In genomic region chr6:144321839-144322591, GRCh38 we compare ENCODE assay signal across 13 cellular contexts. TPM values are rescaled to one million over a fixed set of nuclear protein-coding genes. Genes with fewer than 3 reads are reported as not detected.
A peak's percentile ranks its signal among the peaks of the same experiment; 100 is the strongest.
DNase-seq lines count a peak whose midpoint lies in the region; ATAC-seq, FAIRE-seq and TF ChIP-seq lines count a peak whose summit lies in the region.
"Had no signal": no experiment of that assay in that cellular context is flagged by ENCODE, and none has a peak within 500 bp of the region (broad histone marks: within the 10 kb centered on the region; RNA-seq: fewer than 3 reads in every experiment).

No MANE protein-coding gene starts in this region.

- no peak for TF ChIP-seq CTCF in HCT116 (IDR thresholded peaks at IDR 0.05 in 2 of 3, conservative IDR thresholded peaks at IDR 0.05 in 1 of 3; ENCODE audit: borderline replicate concordance in 1 of 3, insufficient read depth in 1 of 3, low read depth in 2 of 3, low read length in 2 of 3)
- no peak for TF ChIP-seq CTCF in astrocyte (IDR thresholded peaks at IDR 0.05; ENCODE audit: insufficient read depth, low read depth, low read length)
- TF ChIP-seq CTCF in mucosa of descending colon (IDR thresholded peaks at IDR 0.05): no peak

- H3K79me2 ChIP-seq in HCT116 (ENCODE audit: insufficient read depth, low read length) (no peaks in the 10 kb centered on the region), astrocyte (ENCODE audit: insufficient read depth, low read length) (peaks cover 32% of the 10 kb centered on the region)

- H3K9ac ChIP-seq in HCT116 (ENCODE audit: low read length) (no peak overlapping the region), astrocyte (ENCODE audit: low read length) (no peak overlapping the region)

- no TSS peak for BruUV-seq in HCT116 (replicated peaks; lab: Mats Ljungman, UMichigan)

- TF ChIP-seq RAD21 in HCT116 (IDR thresholded peaks at IDR 0.05; ENCODE audit: low read depth): no peak

- no peaks in the 10 kb centered on the region for H3K36me3 ChIP-seq in HCT116 (ENCODE audit: control insufficient read depth in 1 of 2, insufficient read depth in 2 of 2, low read length in 2 of 2)
- H3K36me3 ChIP-seq in astrocyte (ENCODE audit: insufficient read depth, low read length): no peaks in the 10 kb centered on the region
- no peaks in the 10 kb centered on the region for H3K36me3 ChIP-seq in mucosa of descending colon (ENCODE audit: low read depth)
- H3K36me3 ChIP-seq: tibial artery had no signal

- no peak overlapping the region for H3K4me3 Mint-ChIP-seq in astrocyte (ENCODE audit: unreplicated experiment)
- H3K4me3 Mint-ChIP-seq in activated CD8-positive, alpha-beta memory T cell treated with anti-CD3 and anti-CD28 coated beads, Interleukin-2, amount 10 ng/mL, durations not matched to agents 7 days and 5 days: no peak overlapping the region
- H3K4me3 Mint-ChIP-seq: CD8-positive, alpha-beta memory T cell; dendritic cell treated with granulocyte-macrophage colony-stimulating factor and Interleukin-4, amounts not matched to agents 40 ng/mL and 50 ng/mL, for 4 days had no signal

- intact Hi-C loops in HCT116 (cut with micrococcal nuclease): no loop called here
- intact Hi-C loops in mucosa of descending colon (cut with DNase I, micrococcal nuclease): no loop called here

- RAD21 ChIA-PET in HCT116 (lab: Charles Lee; ENCODE audit: low non-redundant PET in 1 of 2, low total read pairs in 2 of 2, uncharacterized antibody in 2 of 2, unreplicated experiment in 2 of 2): no interaction called here

- DNase-seq in AG08396 (ENCODE audit: low spot score) (peak; percentile 46), HCT116 (ENCODE audit: low read depth, low spot score) (no peak), astrocyte (ENCODE audit: low read depth) (peak; percentile 30), mucosa of descending colon (no peak), UCSD-AML1 (lab: John Stamatoyannopoulos, UW; ENCODE audit: unreplicated experiment) (no peak), HK-2 (ENCODE audit: unreplicated experiment) (no peak)
- DNase-seq in activated CD8-positive, alpha-beta memory T cell treated with anti-CD3 and anti-CD28 coated beads, Interleukin-2, amount 10 ng/mL, durations not matched to agents 7 days and 5 days: no peak
- no peak for DNase-seq in stimulated activated naive CD4-positive, alpha-beta T cell (lab: John Stamatoyannopoulos, UW)
- DNase-seq: activated CD4-positive, alpha-beta T cell treated with anti-CD3 and anti-CD28 coated beads, Interleukin-2, amount 50 U/mL, for 48 hours; CD8-positive, alpha-beta memory T cell; tibial artery had no signal

- H3K27ac ChIP-seq in HCT116 (ENCODE audit: low read depth, low read length): peak overlapping the region; percentile 32
- no peak overlapping the region for H3K27ac ChIP-seq in astrocyte (ENCODE audit: low read depth, low read length)

- H3K4me3 ChIP-seq in HCT116 (replicated peaks in 1 of 2; ENCODE audit: low read depth in 1 of 2, low read length in 2 of 2): no peak overlapping the region
- H3K4me3 ChIP-seq in astrocyte (ENCODE audit: insufficient read depth, low read depth, low read length): no peak overlapping the region
- no peak overlapping the region for H3K4me3 ChIP-seq in mucosa of descending colon
- H3K4me3 ChIP-seq: tibial artery had no signal

- H3K4me2 ChIP-seq in HCT116 (ENCODE audit: low read length) (peak overlapping the region; percentile 21; the same call in 1 of the 2 replicates), astrocyte (ENCODE audit: low read length) (no peak overlapping the region)

- no peaks in the 10 kb centered on the region for H3K9me2 ChIP-seq in HCT116 (ENCODE audit: insufficient read depth)

- H4K20me1 ChIP-seq in HCT116 (ENCODE audit: insufficient read depth): no peaks in the 10 kb centered on the region
- peaks cover 23% of the 10 kb centered on the region for H4K20me1 ChIP-seq in astrocyte (ENCODE audit: insufficient read depth, low read length)

- H3K9me3 ChIP-seq in HCT116 (ENCODE audit: control insufficient read depth in 1 of 2, insufficient read depth in 1 of 2, low read depth in 1 of 2, low read length in 2 of 2) (no peaks in the 10 kb centered on the region), astrocyte (ENCODE audit: insufficient read depth, low read depth, low read length) (no peaks in the 10 kb centered on the region), mucosa of descending colon (no peaks in the 10 kb centered on the region)
- H3K9me3 ChIP-seq: tibial artery had no signal

- TF ChIP-seq POLR2A in HCT116 (IDR thresholded peaks at IDR 0.05; ENCODE audit: borderline replicate concordance, extremely low read depth, insufficient read depth, insufficient read length): no peak

- peak; percentile 23 for FAIRE-seq in astrocyte (lab: Jason Lieb, UNC)

- no peaks in the 10 kb centered on the region for H3K27me3 Mint-ChIP-seq in astrocyte (ENCODE audit: low read depth, unreplicated experiment)
- H3K27me3 Mint-ChIP-seq in activated CD8-positive, alpha-beta memory T cell treated with anti-CD3 and anti-CD28 coated beads, Interleukin-2, amount 10 ng/mL, durations not matched to agents 7 days and 5 days: peaks cover 13% of the 10 kb centered on the region
- H3K27me3 Mint-ChIP-seq: CD8-positive, alpha-beta memory T cell; dendritic cell treated with granulocyte-macrophage colony-stimulating factor and Interleukin-4, amounts not matched to agents 40 ng/mL and 50 ng/mL, for 4 days had no signal

- H3K4me1 ChIP-seq in HCT116 (ENCODE audit: control insufficient read depth in 1 of 2, insufficient read depth in 2 of 2, low read length in 2 of 2) (peaks cover 7 to 8% of the 10 kb centered on the region in 2 experiments), astrocyte (ENCODE audit: insufficient read depth, low read length) (peaks cover 3% of the 10 kb centered on the region), mucosa of descending colon (ENCODE audit: low read depth) (no peaks in the 10 kb centered on the region)

- H3K36me3 Mint-ChIP-seq in astrocyte (ENCODE audit: low read depth, unreplicated experiment): peaks cover 6% of the 10 kb centered on the region
- H3K36me3 Mint-ChIP-seq in activated CD8-positive, alpha-beta memory T cell treated with anti-CD3 and anti-CD28 coated beads, Interleukin-2, amount 10 ng/mL, durations not matched to agents 7 days and 5 days: peaks cover 4% of the 10 kb centered on the region
- H3K36me3 Mint-ChIP-seq: activated naive CD4-positive, alpha-beta T cell treated with anti-CD3 and anti-CD28 coated beads, Interleukin-2, amount 50 U/mL, for 72 hours; CD8-positive, alpha-beta memory T cell had no signal

- CTCF ChIA-PET in HCT116 (lab: Charles Lee): no interaction called here
- CTCF ChIA-PET in activated CD8-positive, alpha-beta memory T cell treated with anti-CD3 and anti-CD28 coated beads, Interleukin-2, amount 10 ng/mL, durations not matched to agents 7 days and 5 days (lab: Charles Lee): interaction anchor here (1.3 kb wide), 1 partner anchor 11 kb away, joined by 3 read pairs; no protein-coding TSS in a partner anchor

- no peaks in the 10 kb centered on the region for H3K9me3 Mint-ChIP-seq in astrocyte (ENCODE audit: unreplicated experiment)
- H3K9me3 Mint-ChIP-seq in activated CD8-positive, alpha-beta memory T cell treated with anti-CD3 and anti-CD28 coated beads, Interleukin-2, amount 10 ng/mL, durations not matched to agents 7 days and 5 days (ENCODE audit: low read depth): no peaks in the 10 kb centered on the region
- H3K9me3 Mint-ChIP-seq: activated naive CD4-positive, alpha-beta T cell treated with anti-CD3 and anti-CD28 coated beads, Interleukin-2, amount 50 U/mL, for 72 hours; CD8-positive, alpha-beta memory T cell; dendritic cell treated with granulocyte-macrophage colony-stimulating factor and Interleukin-4, amounts not matched to agents 40 ng/mL and 50 ng/mL, for 4 days had no signal

- POLR2A ChIA-PET in HCT116 (lab: Charles Lee): no interaction called here

- H2AFZ ChIP-seq in HCT116 (ENCODE audit: low read depth, low read length, poor library complexity, severe bottlenecking) (no peak overlapping the region), astrocyte (ENCODE audit: low read depth, low read length) (no peak overlapping the region)

- ATAC-seq in HCT116 (peak; percentile 63), mucosa of descending colon (peak; percentile 27)
- no peak for ATAC-seq in activated CD8-positive, alpha-beta memory T cell treated with anti-CD3 and anti-CD28 coated beads, Interleukin-2, amount 10 ng/mL, durations not matched to agents 7 days and 5 days
- ATAC-seq: activated naive CD4-positive, alpha-beta T cell treated with anti-CD3 and anti-CD28 coated beads, Interleukin-2, amount 50 U/mL, for 72 hours had no signal

- H3K27ac Mint-ChIP-seq in astrocyte (ENCODE audit: unreplicated experiment): no peak overlapping the region
- H3K27ac Mint-ChIP-seq in activated CD8-positive, alpha-beta memory T cell treated with anti-CD3 and anti-CD28 coated beads, Interleukin-2, amount 10 ng/mL, durations not matched to agents 7 days and 5 days: no peak overlapping the region
- H3K27ac Mint-ChIP-seq: activated naive CD4-positive, alpha-beta T cell treated with anti-CD3 and anti-CD28 coated beads, Interleukin-2, amount 50 U/mL, for 72 hours; dendritic cell treated with granulocyte-macrophage colony-stimulating factor and Interleukin-4, amounts not matched to agents 40 ng/mL and 50 ng/mL, for 4 days had no signal

- H3K27me3 ChIP-seq in HCT116 (ENCODE audit: insufficient read depth, low read length) (no peaks in the 10 kb centered on the region), astrocyte (ENCODE audit: insufficient read depth, low read length) (no peaks in the 10 kb centered on the region)
- H3K27me3 ChIP-seq: tibial artery had no signal

- H3K4me1 Mint-ChIP-seq in astrocyte (ENCODE audit: low read depth, unreplicated experiment): peaks cover 13% of the 10 kb centered on the region
- H3K4me1 Mint-ChIP-seq in activated CD8-positive, alpha-beta memory T cell treated with anti-CD3 and anti-CD28 coated beads, Interleukin-2, amount 10 ng/mL, durations not matched to agents 7 days and 5 days: peaks cover 16% of the 10 kb centered on the region

TF ChIP-seq in HCT116, 20 proteins besides CTCF, POLR2A, EP300 and RAD21:
- TF ChIP-seq SIN3A (IDR thresholded peaks at IDR 0.05; ENCODE audit: low read depth) (no peak), FOSL1 (IDR thresholded peaks at IDR 0.05; ENCODE audit: low read depth) (peak; percentile 21; the same call in 1 of the 2 replicates), JUND (IDR thresholded peaks at IDR 0.05) (0 out of 2 replicates have a peak, but pooled peaks have one; percentile 18), EZH2phosphoT487 (IDR thresholded peaks at IDR 0.05; ENCODE audit: borderline replicate concordance) (no peak)
TF ChIP-seq in HCT116: peak in this region for 2.

RNA-seq across cellular contexts. Expression of gene UTRN, which starts 36.9 kb away (rescaled TPM):
- 28.4 TPM for total RNA-seq in HCT116 (2021; ENCODE audit: unreplicated experiment)
- polyA plus RNA-seq in HCT116 (2012): 7.7 and 11.4 TPM in 2 replicates
- 62.1 and 86.3 TPM in 2 replicates for total RNA-seq in astrocyte
- total RNA-seq in mucosa of descending colon: 100 to 1,000 TPM in 1 of 3 donors, 10 to 100 TPM in 2; 88.9 to 107 (median 94.0) TPM
- 100 to 1,000 TPM; 102 to 195 TPM for total RNA-seq in activated CD8-positive, alpha-beta memory T cell treated with anti-CD3 and anti-CD28 coated beads, Interleukin-2, amount 10 ng/mL, durations not matched to agents 7 days and 5 days

Comparison
In these comparisons a context has a peak if more than half of its experiments do, and no peak if none do; other contexts are left out.
1. DNase-seq: peak in AG08396 (single experiment) and astrocyte (single experiment); none in HCT116 (single experiment), mucosa of descending colon (0 of 3), UCSD-AML1 (single experiment), HK-2 (single experiment), activated CD8-positive, alpha-beta memory T cell treated with anti-CD3 and anti-CD28 coated beads, Interleukin-2, amount 10 ng/mL, durations not matched to agents 7 days and 5 days (single experiment) and stimulated activated naive CD4-positive, alpha-beta T cell (0 of 6).